Comparison of ENCODE assay signal across 27 cellular contexts in genomic region chr14:92058006-92058917, GRCh38.
"Had no signal": no experiment of that assay in that cellular context is flagged by ENCODE, and none has a peak within 500 bp of the region (broad histone marks: within the 10 kb centered on the region; RNA-seq: fewer than 3 reads in every experiment).

No MANE protein-coding gene starts in this region.

- H3K4me3 ChIP-seq: adrenal gland, ascending aorta, left lung, mucosa of descending colon, right lobe of liver, stomach, testis, uterus had no signal

- DNase-seq: activated B cell treated with CpG ODN at 0.5 μM for 24 hours; activated CD4-positive, alpha-beta T cell treated with anti-CD3 and anti-CD28 coated beads for 36 hours; activated CD4-positive, alpha-beta T cell treated with anti-CD3 and anti-CD28 coated beads, Interleukin-2, amount 50 U/mL, for 4 hours; activated CD8-positive, alpha-beta memory T cell treated with anti-CD3 and anti-CD28 coated beads for 24 hours; activated CD8-positive, alpha-beta memory T cell treated with anti-CD3 and anti-CD28 coated beads, Interleukin-2, amount 50 U/mL, for 4 hours; activated naive CD4-positive, alpha-beta T cell; activated T-cell treated with anti-CD3 and anti-CD28 coated beads, Interleukin-2, amount 50 U/mL, for 24 hours; brain microvascular endothelial cell; central memory CD4-positive, alpha-beta T cell; dermis blood vessel endothelial cell; effector memory CD8-positive, alpha-beta T cell; foreskin melanocyte; kidney glomerular epithelial cell; left lung; mucosa of descending colon; occipital lobe; right lobe of liver; small intestine; stimulated activated CD4-positive, alpha-beta T cell treated with anti-CD3 and anti-CD28 coated beads, Interleukin-2, amount 100 ng/mL, for 24 hours; stomach; testis; trophoblast cell; uterus had no signal

- ATAC-seq: activated CD4-positive, alpha-beta T cell treated with anti-CD3 and anti-CD28 coated beads for 36 hours; effector memory CD8-positive, alpha-beta T cell; esophagus mucosa; left lung; mucosa of descending colon; right lobe of liver; stimulated activated memory B cell treated with anti-CD40 and anti-IgM and Interleukin-4, amounts not matched to agents 10 μg/mL and 1 μg/mL and 100 μg/mL, for 72 hours had no signal

- H3K27ac ChIP-seq: adrenal gland, ascending aorta, brain microvascular endothelial cell, left lung, right lobe of liver, stomach, testis, uterus had no signal

- H3K27me3 ChIP-seq: adrenal gland, ascending aorta, brain microvascular endothelial cell, left lung, right lobe of liver, stomach, testis, uterus had no signal
